1 cellular context compared by ENCODE assay signal in genomic region chr15:41567870-41568269, GRCh38.
TF ChIP-seq lines count a peak whose summit lies in the region.

No MANE protein-coding gene starts in this region.

TF ChIP-seq in IMR-90, 13 proteins besides CTCF, POLR2A, EP300 and RAD21:
- TF ChIP-seq MAZ (IDR thresholded peaks at IDR 0.05; ENCODE audit: borderline replicate concordance, low read depth, low read length) = no peak
- TF ChIP-seq ELK1 (IDR thresholded peaks at IDR 0.05; ENCODE audit: borderline replicate concordance, low read depth, low read length) = no peak
- no peak for TF ChIP-seq RFX5 (IDR thresholded peaks at IDR 0.05; ENCODE audit: low read depth, low read length)
- no peak for TF ChIP-seq SMC3 (IDR thresholded peaks at IDR 0.05; ENCODE audit: low read depth, low read length)
- no peak for TF ChIP-seq CHD1 (IDR thresholded peaks at IDR 0.05; ENCODE audit: low read depth, low read length)
- no peak for TF ChIP-seq FOS (IDR thresholded peaks at IDR 0.05; ENCODE audit: low read depth, low read length)
- TF ChIP-seq CEBPB (IDR thresholded peaks at IDR 0.05; ENCODE audit: low read depth, low read length) = no peak
- no peak for TF ChIP-seq RCOR1 (IDR thresholded peaks at IDR 0.05; ENCODE audit: insufficient replicate concordance, low read length)
TF ChIP-seq in IMR-90: peak in this region for 0.
